ENCODE assay signal across 13 cellular contexts in the genomic region with DNA sequence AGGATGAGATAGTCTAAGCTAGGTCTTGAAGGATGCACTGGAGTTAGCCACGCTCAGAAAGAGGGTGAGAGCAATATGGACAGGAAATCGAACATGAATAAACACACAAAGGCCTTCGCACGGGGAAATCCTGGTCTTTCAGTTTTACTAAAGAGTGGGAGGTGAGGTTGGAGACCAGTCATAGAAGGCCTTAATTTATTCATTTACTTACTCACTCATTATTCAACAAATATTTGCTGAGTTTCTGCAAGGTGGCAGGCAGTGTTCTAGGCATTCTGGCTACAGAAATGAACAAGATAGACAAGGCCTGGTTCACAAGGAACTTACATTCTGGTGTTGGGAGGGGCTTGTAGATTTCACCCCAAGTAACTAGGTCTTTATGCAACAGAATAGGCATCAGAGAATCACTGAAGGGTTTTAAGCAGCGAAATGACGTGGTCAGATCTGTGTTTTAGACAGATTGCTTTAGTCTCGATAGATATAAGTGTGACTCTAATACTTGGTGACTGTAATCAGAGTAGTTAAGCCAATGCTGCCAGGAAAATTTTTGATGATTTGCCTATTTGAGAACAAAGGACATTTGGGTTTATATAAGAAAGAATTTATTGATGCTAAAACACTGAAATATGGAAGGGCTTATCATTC.
DNase-seq lines count a peak whose midpoint lies in the region; ATAC-seq and TF ChIP-seq lines count a peak whose summit lies in the region.
"Had no signal": no experiment of that assay in that cellular context is flagged by ENCODE, and none has a peak within 500 bp of the region (broad histone marks: within the 10 kb centered on the region; RNA-seq: fewer than 3 reads in every experiment).

No MANE protein-coding gene starts in this region.

- no peak overlapping the region for H3K4me3 ChIP-seq in GM12865 (ENCODE audit: low read depth, low read length)
- no peak overlapping the region for H3K4me3 ChIP-seq in tibial nerve
- H3K4me3 ChIP-seq in tibial artery, result no peak overlapping the region

- H3K4me1 ChIP-seq in tibial nerve, result no peaks in the 10 kb centered on the region
- peaks cover 0 to under 1% (median 0%) of the 10 kb centered on the region in 4 donors for H3K4me1 ChIP-seq in tibial artery

- DNase-seq in GM12865 (ENCODE audit: low read depth) (peak; percentile 61), tibial nerve (ENCODE audit: low spot score in 2 of 2) (no peak), tibial artery (no peak), mesenteric fat pad (ENCODE audit: low spot score) (no peak), GM13976 (ENCODE audit: low spot score) (no peak)
- DNase-seq in activated naive CD8-positive, alpha-beta T cell treated with anti-CD3 and anti-CD28 coated beads, Interleukin-2, amount 50 U/mL, for 24 hours, result no peak
- DNase-seq: CD4-positive, alpha-beta T cell; NCI-H1694; NCI-H748 treated with DMSO at 0.1 percent for 48 hours; SHP77 had no signal

- in situ Hi-C loops in GM13976 (cut with MboI; ENCODE audit: low sequenced_read_pairs, unreplicated experiment), result no loop called here

- intact Hi-C loops in tibial artery (cut with DNase I; ENCODE audit: low total_unique reads), result no loop called here

- no peak for TF ChIP-seq EP300 in tibial nerve (IDR thresholded peaks at IDR 0.05)

- H3K4me1 Mint-ChIP-seq in activated naive CD8-positive, alpha-beta T cell treated with anti-CD3 and anti-CD28 coated beads, Interleukin-2, amount 50 U/mL, for 24 hours, result peaks cover 26% of the 10 kb centered on the region

- H3K27me3 ChIP-seq in tibial nerve (no peaks in the 10 kb centered on the region), tibial artery (no peaks in the 10 kb centered on the region)

- no peaks in the 10 kb centered on the region for H3K9me3 Mint-ChIP-seq in activated naive CD8-positive, alpha-beta T cell treated with anti-CD3 and anti-CD28 coated beads, Interleukin-2, amount 50 U/mL, for 24 hours
- H3K9me3 Mint-ChIP-seq: CD4-positive, alpha-beta T cell had no signal

- no peaks in the 10 kb centered on the region for H3K27me3 Mint-ChIP-seq in activated naive CD8-positive, alpha-beta T cell treated with anti-CD3 and anti-CD28 coated beads, Interleukin-2, amount 50 U/mL, for 24 hours
- H3K27me3 Mint-ChIP-seq: CD4-positive, alpha-beta T cell had no signal

- 74 to 76% methylated on average over 7 of the region's 7 CpGs for WGBS in tibial nerve, 2 donors

- TF ChIP-seq CTCF in GM12865 (IDR thresholded peaks at IDR 0.05; ENCODE audit: insufficient read depth, low read depth, low read length, missing control alignments), result no peak
- no peak for TF ChIP-seq CTCF in tibial nerve (IDR thresholded peaks at IDR 0.05)
- TF ChIP-seq CTCF in tibial artery (IDR thresholded peaks at IDR 0.05), result no peak
- TF ChIP-seq CTCF in GM13976 (IDR thresholded peaks at IDR 0.05; ENCODE audit: borderline replicate concordance, control extremely low read depth, extremely low read depth, insufficient read depth, missing control alignments), result no peak

- H3K27ac ChIP-seq in tibial nerve (no peak overlapping the region), tibial artery (no peak overlapping the region)

- no peak overlapping the region for H3K27ac Mint-ChIP-seq in activated naive CD8-positive, alpha-beta T cell treated with anti-CD3 and anti-CD28 coated beads, Interleukin-2, amount 50 U/mL, for 24 hours
- H3K27ac Mint-ChIP-seq: CD4-positive, alpha-beta T cell had no signal

- no peaks in the 10 kb centered on the region for H3K36me3 Mint-ChIP-seq in activated naive CD8-positive, alpha-beta T cell treated with anti-CD3 and anti-CD28 coated beads, Interleukin-2, amount 50 U/mL, for 24 hours (ENCODE audit: low read depth)

- H3K9me3 ChIP-seq in tibial nerve, result no peaks in the 10 kb centered on the region
- no peaks in the 10 kb centered on the region for H3K9me3 ChIP-seq in tibial artery

- no peak overlapping the region for H3K4me3 Mint-ChIP-seq in activated naive CD8-positive, alpha-beta T cell treated with anti-CD3 and anti-CD28 coated beads, Interleukin-2, amount 50 U/mL, for 24 hours
- H3K4me3 Mint-ChIP-seq: CD4-positive, alpha-beta T cell had no signal

- TF ChIP-seq POLR2A in tibial nerve (IDR thresholded peaks at IDR 0.05), result no peak

- H3K36me3 ChIP-seq in tibial nerve, result no peaks in the 10 kb centered on the region
- no peaks in the 10 kb centered on the region for H3K36me3 ChIP-seq in tibial artery

- peak; percentile 86 for ATAC-seq in GM18870 (IDR thresholded peaks at IDR 0.05; ENCODE audit: unreplicated experiment)
- ATAC-seq in HG03039 (IDR thresholded peaks at IDR 0.05; ENCODE audit: unreplicated experiment), result peak; percentile 79
- ATAC-seq in activated naive CD8-positive, alpha-beta T cell treated with anti-CD3 and anti-CD28 coated beads, Interleukin-2, amount 50 U/mL, for 24 hours, result peak; percentile 84
- ATAC-seq: esophagus mucosa had no signal
